ENCODE assay signal across 8 cellular contexts in the genomic region with DNA sequence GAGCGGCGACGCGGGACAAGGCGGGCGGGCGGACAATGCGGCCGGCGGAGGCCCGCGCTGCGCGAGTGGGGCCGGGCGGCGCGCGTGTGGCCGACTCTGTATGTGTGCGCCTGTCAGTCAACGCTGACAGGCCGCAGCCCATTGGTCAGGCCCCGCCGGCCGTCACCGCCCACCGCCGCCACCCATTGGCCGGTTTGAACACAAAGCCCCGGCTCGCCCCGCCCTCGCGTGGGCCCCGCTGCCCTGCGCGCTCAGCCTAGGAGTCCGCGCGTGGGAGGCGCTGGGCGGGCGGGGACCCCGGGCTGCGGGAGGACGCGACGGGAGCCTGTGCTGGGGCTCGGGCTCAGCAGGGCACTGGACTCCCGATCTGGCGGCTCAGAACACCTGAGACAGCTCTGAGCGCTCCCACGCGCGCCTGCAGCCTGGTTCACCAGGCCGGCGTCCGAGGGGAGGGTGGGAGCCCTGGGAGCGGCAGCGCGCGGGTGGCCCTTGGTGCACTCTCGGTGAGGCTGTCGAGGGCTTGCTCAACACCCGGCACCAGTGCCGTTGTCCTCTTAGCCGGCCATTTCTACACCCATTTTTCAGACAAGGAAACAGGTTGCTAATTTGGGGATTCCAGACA. TPM values are rescaled to one million over a fixed set of nuclear protein-coding genes. Genes with fewer than 3 reads are reported as not detected.
DNase-seq lines count a peak whose midpoint lies in the region; ATAC-seq and TF ChIP-seq lines count a peak whose summit lies in the region.

A gene with protein sequence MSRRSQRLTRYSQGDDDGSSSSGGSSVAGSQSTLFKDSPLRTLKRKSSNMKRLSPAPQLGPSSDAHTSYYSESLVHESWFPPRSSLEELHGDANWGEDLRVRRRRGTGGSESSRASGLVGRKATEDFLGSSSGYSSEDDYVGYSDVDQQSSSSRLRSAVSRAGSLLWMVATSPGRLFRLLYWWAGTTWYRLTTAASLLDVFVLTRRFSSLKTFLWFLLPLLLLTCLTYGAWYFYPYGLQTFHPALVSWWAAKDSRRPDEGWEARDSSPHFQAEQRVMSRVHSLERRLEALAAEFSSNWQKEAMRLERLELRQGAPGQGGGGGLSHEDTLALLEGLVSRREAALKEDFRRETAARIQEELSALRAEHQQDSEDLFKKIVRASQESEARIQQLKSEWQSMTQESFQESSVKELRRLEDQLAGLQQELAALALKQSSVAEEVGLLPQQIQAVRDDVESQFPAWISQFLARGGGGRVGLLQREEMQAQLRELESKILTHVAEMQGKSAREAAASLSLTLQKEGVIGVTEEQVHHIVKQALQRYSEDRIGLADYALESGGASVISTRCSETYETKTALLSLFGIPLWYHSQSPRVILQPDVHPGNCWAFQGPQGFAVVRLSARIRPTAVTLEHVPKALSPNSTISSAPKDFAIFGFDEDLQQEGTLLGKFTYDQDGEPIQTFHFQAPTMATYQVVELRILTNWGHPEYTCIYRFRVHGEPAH (minus strand): TSS at position 88 of the 622 bp plus-strand sequence. CDS start 3,370 bp downstream, outside the sequence.

- ATAC-seq in left ventricle myocardium superior (peak; percentile 82), psoas muscle (peak; percentile 72 to 76 (median 74))

- no peaks in the 10 kb centered on the region for H3K9me3 ChIP-seq in GM23248 (ENCODE audit: low read depth)
- no peaks in the 10 kb centered on the region for H3K9me3 ChIP-seq in psoas muscle

- peaks cover 28% of the 10 kb centered on the region for H3K79me2 ChIP-seq in GM23248 (ENCODE audit: insufficient read depth)

- intact Hi-C loops in left ventricle myocardium superior (cut with micrococcal nuclease) = no loop called here
- intact Hi-C loops in psoas muscle (cut with DNase I) = loop anchor here in 1 of 2 donors (2.0 kb wide), 1 partner anchor 21 kb away; no protein-coding TSS in a partner anchor

- 2 to 11% methylated on average over 4 to 53 of the region's 68 CpGs for WGBS in GM23248 (ENCODE audit: low coverage in 1 of 2, low lambda C conversion rate in 2 of 2, missing lambda C conversion rate in 2 of 2), 2 experiments
- WGBS in psoas muscle, 3 donors = 1 to 2% (median 1%) methylated on average over 31 to 68 of the region's 68 CpGs

- H3K9me2 ChIP-seq in GM23248 (ENCODE audit: insufficient read depth) = no peaks in the 10 kb centered on the region

- peak within 1 kb of the TSS; percentile 74 for H3K4me3 ChIP-seq in GM23248
- H3K4me3 ChIP-seq in psoas muscle = peak within 1 kb of the TSS; percentile 77

- peak within 1 kb of the TSS; percentile 91 for H3K27ac ChIP-seq in GM23248
- H3K27ac ChIP-seq in psoas muscle = peak within 1 kb of the TSS; percentile 97

- TF ChIP-seq CTCF in psoas muscle (IDR thresholded peaks at IDR 0.05) = no peak

- H2AFZ ChIP-seq in GM23248 = peak within 1 kb of the TSS; percentile 86

- H3K27me3 ChIP-seq in GM23248 (replicated peaks; ENCODE audit: insufficient read depth) = no peaks in the 10 kb centered on the region
- no peaks in the 10 kb centered on the region for H3K27me3 ChIP-seq in psoas muscle (ENCODE audit: insufficient read depth in 3 of 3, low read length in 2 of 3)

- H3K36me3 ChIP-seq in GM23248 (ENCODE audit: low read depth) (peaks cover 8% of the 10 kb centered on the region; the same call in 1 of the 2 replicates), psoas muscle (ENCODE audit: insufficient read depth in 1 of 2, low read depth in 1 of 2) (peaks cover under 1 to 27% of the 10 kb centered on the region in 2 donors)

- in situ Hi-C loops in GM23248 (cut with MboI) = no loop called here

- H4K20me1 ChIP-seq in GM23248 (ENCODE audit: insufficient read depth) = no peaks in the 10 kb centered on the region

- peak; percentile 42 for DNase-seq in GF-D8 (lab: John Stamatoyannopoulos, UW)
- DNase-seq in GM23248 = peak; percentile 93
- DNase-seq in M059J (ENCODE audit: low read depth) = peak; percentile 71
- DNase-seq in T-helper 2 cell = peak; percentile 91 to 93 (median 92)
- DNase-seq in amygdala (lab: John Stamatoyannopoulos, UW) = peak in 55 of 56 donors; percentile 52 to 98 (median 92)
- DNase-seq in left ventricle myocardium superior = peak; percentile 98
- peak; percentile 95 to 97 for DNase-seq in psoas muscle
- DNase-seq in ureter (ENCODE audit: low spot score) = peak; percentile 95

- H3K4me2 ChIP-seq in GM23248 (ENCODE audit: unreplicated experiment) = peak within 1 kb of the TSS; percentile 87

- H3K9ac ChIP-seq in GM23248 = peak within 1 kb of the TSS; percentile 85

- H3K4me1 ChIP-seq in GM23248 (ENCODE audit: insufficient read depth) (peaks cover 5% of the 10 kb centered on the region; the same call in 1 of the 2 replicates), psoas muscle (peaks cover 37% of the 10 kb centered on the region)

- H3F3A ChIP-seq in GM23248 (ENCODE audit: insufficient read depth) = 0 out of 2 replicates have a peak, but pooled peaks cover 9% of the 10 kb centered on the region

RNA-seq across cellular contexts. Expression of the gene that starts here (rescaled TPM):
- total RNA-seq in GM23248 (2014; rRNA removed; shearing (Covaris generic)) = 142 and 146 TPM in 2 replicates
- 47.9 and 51.2 TPM in 2 replicates for polyA plus RNA-seq in GM23248 (2016; fragmentation: Nextera tagmentation; extraction: Ambion mirVana)
- 33.0 and 67.3 TPM in 2 replicates for total RNA-seq in M059J (2014; rRNA removed; shearing (Covaris generic))
- 109 TPM for total RNA-seq in left ventricle myocardium superior
- total RNA-seq in psoas muscle = 100 to 1,000 TPM in 3 of 4 donors, 10 to 100 TPM in 1; 57.6 to 152 (median 106) TPM
- polyA plus RNA-seq in psoas muscle = 100 to 1,000 TPM in 1 of 3 donors, 10 to 100 TPM in 2; 64.9 to 142 (median 93.6) TPM
- 186 TPM for total RNA-seq in ureter

Comparison
In these comparisons a context has a peak if more than half of its experiments do, and no peak if none do; other contexts are left out.
1. Peak in every context shown above with its lines: DNase-seq, ATAC-seq, H3K4me3 ChIP-seq and H3K27ac ChIP-seq.
2. DNase-seq: peak in every context shown above with its lines; median percentile 98 in left ventricle myocardium superior; 96 in psoas muscle; 95 in ureter; 93 in GM23248; 92 in T-helper 2 cell; 92 in amygdala; 71 in M059J; 42 in GF-D8.